In the genomic region with DNA sequence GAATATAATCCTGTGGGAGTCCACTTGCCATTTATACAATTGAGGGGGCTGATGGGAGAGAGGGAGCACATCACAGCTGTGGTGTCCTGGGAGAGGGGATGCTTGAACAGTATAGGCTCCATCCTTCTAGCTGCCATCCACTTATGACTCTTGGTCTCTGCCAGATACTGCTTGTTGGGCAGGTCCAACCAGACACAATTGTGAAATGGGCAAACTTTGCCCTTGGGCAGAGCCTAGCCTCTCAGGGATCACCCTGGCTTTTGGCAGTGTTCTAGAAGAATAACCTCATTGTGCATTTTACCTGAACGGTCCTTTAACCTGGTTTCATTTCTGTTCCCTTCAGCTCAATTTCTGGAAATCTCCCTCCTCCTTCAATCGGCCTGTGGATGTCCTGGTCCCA, we compare ENCODE assay signal across 1 cellular context.
TF ChIP-seq lines count a peak whose summit lies in the region.

No MANE protein-coding gene starts in this region.

TF ChIP-seq in GM12891, 5 proteins besides CTCF, POLR2A, EP300 and RAD21:
- TF ChIP-seq PAX5 (IDR thresholded peaks at IDR 0.05; ENCODE audit: insufficient read depth, low read length, severe bottlenecking) (no peak), POU2F2 (IDR thresholded peaks at IDR 0.05; ENCODE audit: low read depth, low read length) (no peak), POLR2AphosphoS5 (IDR thresholded peaks at IDR 0.05; ENCODE audit: low read depth, low read length) (no peak), SPI1 (IDR thresholded peaks at IDR 0.05; ENCODE audit: low read depth, low read length) (no peak), TAF1 (IDR thresholded peaks at IDR 0.05; ENCODE audit: low read depth, low read length) (no peak)
TF ChIP-seq in GM12891: peak in this region for 0.
